20 cellular contexts compared by ENCODE assay signal in genomic region chr4:24560770-24561415, GRCh38. TPM values are rescaled to one million over a fixed set of nuclear protein-coding genes. Genes with fewer than 3 reads are reported as not detected.
DNase-seq lines count a peak whose midpoint lies in the region; ATAC-seq, FAIRE-seq and TF ChIP-seq lines count a peak whose summit lies in the region.
"Had no signal": no experiment of that assay in that cellular context is flagged by ENCODE, and none has a peak within 500 bp of the region (broad histone marks: within the 10 kb centered on the region; RNA-seq: fewer than 3 reads in every experiment).

No MANE protein-coding gene starts in this region.

- peaks cover 3% of the 10 kb centered on the region for H3K9me3 Mint-ChIP-seq in CD8-positive, alpha-beta T cell

- FAIRE-seq in frontal cortex (lab: Jason Lieb, UNC) = no peak

- H3K27ac ChIP-seq in CD8-positive, alpha-beta T cell (ENCODE audit: low read depth, low read length) = no peak overlapping the region
- H3K27ac ChIP-seq in GM23248 (peak overlapping the region; percentile 22; the same call in 1 of the 2 replicates), SU-DHL-6 (ENCODE audit: low read depth, low read length) (no peak overlapping the region)
- H3K27ac ChIP-seq: Peyer's patch, thoracic aorta had no signal

- H3K27me3 ChIP-seq in CD8-positive, alpha-beta T cell (ENCODE audit: insufficient read depth, low read length) = no peaks in the 10 kb centered on the region
- H3K27me3 ChIP-seq in GM23248 (replicated peaks; ENCODE audit: insufficient read depth) (no peaks in the 10 kb centered on the region), SU-DHL-6 (ENCODE audit: low read length) (no peaks in the 10 kb centered on the region)
- H3K27me3 ChIP-seq: Peyer's patch had no signal

- no peak for DNase-seq in CD8-positive, alpha-beta T cell
- peak; percentile 23 for DNase-seq in GM23248
- peak; percentile 53 for DNase-seq in fibroblast of the aortic adventitia (ENCODE audit: low read depth)
- DNase-seq in dedifferentiated amniotic fluid mesenchymal stem cell (ENCODE audit: extremely low spot score) = no peak
- no peak for DNase-seq in frontal cortex (ENCODE audit: low spot score in 2 of 2)
- DNase-seq in nucleus accumbens (lab: John Stamatoyannopoulos, UW) = no peak
- DNase-seq: activated CD4-positive, alpha-beta T cell treated with anti-CD3 and anti-CD28 coated beads, Interleukin-2, amount 50 U/mL, for 4 hours; activated T-cell treated with anti-CD3 and anti-CD28 coated beads, Interleukin-2, amount 50 U/mL, for 4 hours; C1 segment of cervical spinal cord; DMS53; effector CD8-positive, alpha-beta T cell; foreskin melanocyte; midbrain; MM.1S; NCI-H2081 treated with DMSO at 0.1 percent for 48 hours; NCI-H69; Peyer's patch; stimulated activated CD4-positive, alpha-beta T cell treated with anti-CD3 and anti-CD28 coated beads, Interleukin-12 subunit alpha, Interleukin-12 subunit beta, amount 100 ng/mL, for 4 hours had no signal

- peaks cover 60% of the 10 kb centered on the region for H3F3A ChIP-seq in GM23248 (ENCODE audit: insufficient read depth)
- peaks cover 24% of the 10 kb centered on the region for H3F3A ChIP-seq in SU-DHL-6 (ENCODE audit: insufficient read depth)

- intact Hi-C loops in CD8-positive, alpha-beta T cell (cut with DNase I, micrococcal nuclease) = no loop called here

- WGBS in GM23248 (ENCODE audit: low coverage in 1 of 2, low lambda C conversion rate in 2 of 2, missing lambda C conversion rate in 2 of 2), 2 experiments = 32 to 43% methylated on average over 3 of the region's 3 CpGs

- H3K79me2 ChIP-seq in GM23248 (ENCODE audit: insufficient read depth) = peaks cover 100% of the 10 kb centered on the region
- H3K79me2 ChIP-seq in SU-DHL-6 (ENCODE audit: insufficient read depth, low read length) = peaks cover 100% of the 10 kb centered on the region

- ATAC-seq in CD8-positive, alpha-beta T cell = no peak
- ATAC-seq: activated T-cell treated with anti-CD3 and anti-CD28 coated beads, Interleukin-2, amount 50 U/mL, for 4 hours had no signal

- no peak overlapping the region for H3K4me3 ChIP-seq in CD8-positive, alpha-beta T cell (ENCODE audit: low read depth, low read length)
- H3K4me3 ChIP-seq in GM23248 = no peak overlapping the region
- no peak overlapping the region for H3K4me3 ChIP-seq in SU-DHL-6 (ENCODE audit: insufficient read depth, low read length, poor library complexity, severe bottlenecking)
- no peak overlapping the region for H3K4me3 ChIP-seq in fibroblast of the aortic adventitia (ENCODE audit: low read depth, low read length)
- H3K4me3 ChIP-seq: Peyer's patch, thoracic aorta had no signal

- H3K9me2 ChIP-seq in GM23248 (ENCODE audit: insufficient read depth) (no peaks in the 10 kb centered on the region), SU-DHL-6 (replicated peaks; ENCODE audit: insufficient read depth, low read length) (no peaks in the 10 kb centered on the region)

- CTCF ChIA-PET in CD8-positive, alpha-beta T cell (lab: Charles Lee) = no interaction called here

- H3K4me2 ChIP-seq in GM23248 (ENCODE audit: unreplicated experiment) (no peak overlapping the region), SU-DHL-6 (ENCODE audit: low read depth, low read length, poor library complexity, severe bottlenecking) (peak overlapping the region; percentile 2)

- H2AFZ ChIP-seq in GM23248 (no peak overlapping the region), SU-DHL-6 (ENCODE audit: low read depth, low read length, severe bottlenecking) (no peak overlapping the region)

- in situ Hi-C loops in GM23248 (cut with MboI) = no loop called here

- no peak for TF ChIP-seq CTCF in CD8-positive, alpha-beta T cell (IDR thresholded peaks at IDR 0.05)
- TF ChIP-seq CTCF in SU-DHL-6 (IDR thresholded peaks at IDR 0.05; ENCODE audit: insufficient read depth, low read length, poor library complexity, severe bottlenecking) (no peak), fibroblast of the aortic adventitia (IDR thresholded peaks at IDR 0.05; ENCODE audit: insufficient read depth, low read length) (no peak)

- H3K4me1 Mint-ChIP-seq in CD8-positive, alpha-beta T cell (ENCODE audit: low read depth) = peaks cover 85% of the 10 kb centered on the region

- no peak overlapping the region for H3K9ac ChIP-seq in GM23248
- no peak overlapping the region for H3K9ac ChIP-seq in SU-DHL-6 (ENCODE audit: low read length)

- H4K20me1 ChIP-seq in GM23248 (ENCODE audit: insufficient read depth) (peaks cover 69% of the 10 kb centered on the region), SU-DHL-6 (ENCODE audit: low read depth, low read length) (peaks cover 95% of the 10 kb centered on the region)

- POLR2A ChIA-PET in CD8-positive, alpha-beta T cell (lab: Charles Lee) = interaction anchor here (0.6 kb wide), 1 partner anchor 599 kb away, joined by 3 read pairs; the partner anchor contains the start of gene SEPSECS

- no peaks in the 10 kb centered on the region for H3K9me3 ChIP-seq in CD8-positive, alpha-beta T cell (ENCODE audit: low read length)
- H3K9me3 ChIP-seq in GM23248 (ENCODE audit: low read depth) = no peaks in the 10 kb centered on the region
- H3K9me3 ChIP-seq in SU-DHL-6 (ENCODE audit: insufficient read depth, low read length) = no peaks in the 10 kb centered on the region
- H3K9me3 ChIP-seq: Peyer's patch, thoracic aorta had no signal

- peaks cover 4% of the 10 kb centered on the region for H3K36me3 ChIP-seq in CD8-positive, alpha-beta T cell (ENCODE audit: insufficient read depth, low read length)
- H3K36me3 ChIP-seq in GM23248 (ENCODE audit: low read depth) = peaks cover 16% of the 10 kb centered on the region; the same call in 1 of the 2 replicates
- peaks cover 65% of the 10 kb centered on the region for H3K36me3 ChIP-seq in SU-DHL-6 (ENCODE audit: low read length)
- H3K36me3 ChIP-seq: thoracic aorta had no signal

- no peak overlapping the region for H3K4me3 Mint-ChIP-seq in CD8-positive, alpha-beta T cell
- H3K4me3 Mint-ChIP-seq: activated T-cell treated with anti-CD3 and anti-CD28 coated beads, Interleukin-2, amount 50 U/mL, for 4 hours had no signal

- H3K4me1 ChIP-seq in CD8-positive, alpha-beta T cell (ENCODE audit: insufficient read depth, low read length) = peaks cover 41% of the 10 kb centered on the region
- peaks cover 55% of the 10 kb centered on the region for H3K4me1 ChIP-seq in GM23248 (ENCODE audit: insufficient read depth)

- no peaks in the 10 kb centered on the region for H3K27me3 Mint-ChIP-seq in CD8-positive, alpha-beta T cell (ENCODE audit: low read depth)

- peaks cover 62% of the 10 kb centered on the region for H3K36me3 Mint-ChIP-seq in CD8-positive, alpha-beta T cell

- H3K27ac Mint-ChIP-seq in CD8-positive, alpha-beta T cell = peak overlapping the region; percentile 20

RNA-seq across cellular contexts. Expression of gene DHX15, which starts 23.5 kb away (rescaled TPM):
- 100 to 1,000 TPM; 211 to 221 TPM for total RNA-seq in CD8-positive, alpha-beta T cell
- 117 and 132 TPM in 2 replicates for total RNA-seq in GM23248 (2014; rRNA removed; shearing (Covaris generic))
- polyA plus RNA-seq in GM23248 (2016; fragmentation: Nextera tagmentation; extraction: Ambion mirVana) = 80.4 and 81.2 TPM in 2 replicates
- total RNA-seq in fibroblast of the aortic adventitia (ENCODE audit: low replicate concordance) (141 and 165 TPM in 2 replicates), frontal cortex (188 TPM)

Comparison
In these comparisons a context has a peak if more than half of its experiments do, and no peak if none do; other contexts are left out.
1. DNase-seq: peak in GM23248 (single experiment) and fibroblast of the aortic adventitia (single experiment); none in CD8-positive, alpha-beta T cell (0 of 7), dedifferentiated amniotic fluid mesenchymal stem cell (single experiment), frontal cortex (0 of 2) and nucleus accumbens (0 of 56).